Comparison of ENCODE assay signal across 13 cellular contexts in the genomic region with DNA sequence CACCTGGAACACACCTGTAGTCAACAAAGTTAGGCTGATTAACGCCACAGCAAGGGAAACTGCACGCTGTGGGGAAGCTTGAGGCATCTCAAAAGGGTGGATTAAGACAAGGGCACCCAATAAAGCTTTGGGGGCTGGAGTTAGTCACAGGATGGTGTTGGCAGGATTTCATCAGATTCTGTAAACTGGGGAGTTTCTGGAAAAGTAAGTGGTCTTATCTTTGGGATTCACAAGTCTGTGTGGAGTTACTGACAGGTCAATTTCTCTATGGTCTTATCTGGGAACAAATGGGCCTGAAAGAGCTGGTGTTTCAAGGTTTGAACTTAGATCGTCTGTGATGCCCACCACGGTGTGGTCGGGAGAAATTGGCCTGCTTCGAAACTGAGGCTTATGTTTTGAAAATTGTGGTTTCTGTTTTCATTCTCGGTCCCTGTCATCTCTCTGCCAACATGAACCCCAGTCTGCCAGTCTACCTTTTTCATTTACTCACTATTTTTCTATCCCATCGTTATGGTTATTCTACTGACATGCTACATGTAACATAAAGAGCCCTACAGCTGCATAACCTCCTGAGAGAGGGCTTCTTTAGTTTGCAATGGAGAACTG. TPM values are rescaled to one million over a fixed set of nuclear protein-coding genes. Genes with fewer than 3 reads are reported as not detected.
DNase-seq lines count a peak whose midpoint lies in the region; ATAC-seq and TF ChIP-seq lines count a peak whose summit lies in the region.
"Had no signal": no experiment of that assay in that cellular context is flagged by ENCODE, and none has a peak within 500 bp of the region (broad histone marks: within the 10 kb centered on the region; RNA-seq: fewer than 3 reads in every experiment).

No MANE protein-coding gene starts in this region.

- peak overlapping the region; percentile 50 for H3K4me3 Mint-ChIP-seq in CD8-positive, alpha-beta T cell
- H3K4me3 Mint-ChIP-seq in effector memory CD8-positive, alpha-beta T cell, result peak overlapping the region; percentile 41 to 76
- H3K4me3 Mint-ChIP-seq: activated naive CD4-positive, alpha-beta T cell treated with anti-CD3 and anti-CD28 coated beads, Interleukin-2, amount 10 ng/mL, durations not matched to agents 7 days and 5 days had no signal

- H3K27me3 ChIP-seq in CD8-positive, alpha-beta T cell (ENCODE audit: insufficient read depth, low read length), result no peaks in the 10 kb centered on the region
- no peaks in the 10 kb centered on the region for H3K27me3 ChIP-seq in gastrocnemius medialis
- H3K27me3 ChIP-seq: left lung had no signal

- no peaks in the 10 kb centered on the region for H3K9me3 ChIP-seq in CD8-positive, alpha-beta T cell (ENCODE audit: low read length)
- no peaks in the 10 kb centered on the region for H3K9me3 ChIP-seq in gastrocnemius medialis
- H3K9me3 ChIP-seq: left lung had no signal

- TF ChIP-seq CTCF in CD8-positive, alpha-beta T cell (IDR thresholded peaks at IDR 0.05), result no peak
- TF ChIP-seq CTCF in gastrocnemius medialis (IDR thresholded peaks at IDR 0.05 in 4 of 5, conservative IDR thresholded peaks at IDR 0.05 in 1 of 5), result no peak

- no peaks in the 10 kb centered on the region for H3K9me3 Mint-ChIP-seq in CD8-positive, alpha-beta T cell
- H3K9me3 Mint-ChIP-seq in effector memory CD8-positive, alpha-beta T cell, result no peaks in the 10 kb centered on the region

- DNase-seq in CD8-positive, alpha-beta T cell, result no peak
- peak; percentile 14 for DNase-seq in MV-4-11 (lab: John Stamatoyannopoulos, UW)
- no peak for DNase-seq in effector memory CD8-positive, alpha-beta T cell
- no peak for DNase-seq in DMS53 treated with DMSO at 0.1 percent for 48 hours (lab: John Stamatoyannopoulos, UW; ENCODE audit: unreplicated experiment)
- no peak for DNase-seq in NCI-H82 (lab: John Stamatoyannopoulos, UW)
- DNase-seq in gastrocnemius medialis, result no peak
- DNase-seq in cortex of kidney (lab: John Stamatoyannopoulos, UW), result no peak
- DNase-seq: activated naive CD4-positive, alpha-beta T cell treated with anti-CD3 and anti-CD28 coated beads, Interleukin-2, amount 10 ng/mL, durations not matched to agents 7 days and 5 days; left lung; NCI-H524 treated with DMSO at 0.1 percent for 48 hours; SHP77 had no signal

- intact Hi-C loops in CD8-positive, alpha-beta T cell (cut with DNase I, micrococcal nuclease), result no loop called here
- intact Hi-C loops in gastrocnemius medialis (cut with DNase I; ENCODE audit: low total_unique reads), result no loop called here

- no peaks in the 10 kb centered on the region for H3K36me3 ChIP-seq in CD8-positive, alpha-beta T cell (ENCODE audit: insufficient read depth, low read length)
- no peaks in the 10 kb centered on the region for H3K36me3 ChIP-seq in gastrocnemius medialis
- H3K36me3 ChIP-seq: left lung had no signal

- no peaks in the 10 kb centered on the region for H3K27me3 Mint-ChIP-seq in CD8-positive, alpha-beta T cell (ENCODE audit: low read depth)
- no peaks in the 10 kb centered on the region for H3K27me3 Mint-ChIP-seq in effector memory CD8-positive, alpha-beta T cell

- POLR2A ChIA-PET in CD8-positive, alpha-beta T cell (lab: Charles Lee), result interaction anchor here (0.8 kb wide), 1 partner anchor 25 kb away, joined by 3 read pairs; no protein-coding TSS in a partner anchor

- no peak overlapping the region for H3K4me3 ChIP-seq in CD8-positive, alpha-beta T cell (ENCODE audit: low read depth, low read length)
- no peak overlapping the region for H3K4me3 ChIP-seq in gastrocnemius medialis
- H3K4me3 ChIP-seq: left lung had no signal

- no peaks in the 10 kb centered on the region for H3K36me3 Mint-ChIP-seq in CD8-positive, alpha-beta T cell
- no peaks in the 10 kb centered on the region for H3K36me3 Mint-ChIP-seq in effector memory CD8-positive, alpha-beta T cell (ENCODE audit: insufficient read depth)
- H3K36me3 Mint-ChIP-seq: activated naive CD4-positive, alpha-beta T cell treated with anti-CD3 and anti-CD28 coated beads, Interleukin-2, amount 10 ng/mL, durations not matched to agents 7 days and 5 days had no signal

- peaks cover 8% of the 10 kb centered on the region for H3K4me1 ChIP-seq in CD8-positive, alpha-beta T cell (ENCODE audit: insufficient read depth, low read length)
- no peaks in the 10 kb centered on the region for H3K4me1 ChIP-seq in gastrocnemius medialis

- no peak for TF ChIP-seq POLR2A in gastrocnemius medialis (IDR thresholded peaks at IDR 0.05)

- peaks cover 33% of the 10 kb centered on the region for H3K4me1 Mint-ChIP-seq in CD8-positive, alpha-beta T cell (ENCODE audit: low read depth)
- peaks cover 31 to 36% of the 10 kb centered on the region in 2 donors for H3K4me1 Mint-ChIP-seq in effector memory CD8-positive, alpha-beta T cell (ENCODE audit: low read depth in 2 of 2)

- in situ Hi-C loops in gastrocnemius medialis (cut with MboI; ENCODE audit: low sequenced_read_pairs in 4 of 4), result no loop called here

- H3K27ac ChIP-seq in CD8-positive, alpha-beta T cell (ENCODE audit: low read depth, low read length), result no peak overlapping the region
- H3K27ac ChIP-seq in gastrocnemius medialis, result no peak overlapping the region
- H3K27ac ChIP-seq: C4-2B had no signal

- CTCF ChIA-PET in CD8-positive, alpha-beta T cell (lab: Charles Lee), result interaction anchor here (1.2 to 1.8 kb wide), 2 partner anchors 12 to 19 kb away, joined by 3 to 7 read pairs; no protein-coding TSS in a partner anchor

- ATAC-seq in CD8-positive, alpha-beta T cell, result no peak
- peak; percentile 53 for ATAC-seq in GM18858 (IDR thresholded peaks at IDR 0.05; ENCODE audit: unreplicated experiment)
- ATAC-seq in effector memory CD8-positive, alpha-beta T cell (replicated peaks), result peak; percentile 40
- no peak for ATAC-seq in gastrocnemius medialis

- peak overlapping the region; percentile 61 for H3K27ac Mint-ChIP-seq in CD8-positive, alpha-beta T cell
- H3K27ac Mint-ChIP-seq in effector memory CD8-positive, alpha-beta T cell, result peak overlapping the region; percentile 69 to 92
- H3K27ac Mint-ChIP-seq: activated naive CD4-positive, alpha-beta T cell treated with anti-CD3 and anti-CD28 coated beads, Interleukin-2, amount 10 ng/mL, durations not matched to agents 7 days and 5 days had no signal

RNA-seq across cellular contexts. Expression of a gene that starts 23.8 kb away (rescaled TPM):
- total RNA-seq in CD8-positive, alpha-beta T cell, result 10 to 100 TPM; 30.8 to 35.2 TPM
- 1 to 10 TPM in 3 of 4 donors, under 1 TPM in 1; 0.17 to 1.8 (median 1.6) TPM for total RNA-seq in gastrocnemius medialis

Comparison
In these comparisons a context has a peak if more than half of its experiments do, and no peak if none do; other contexts are left out.
1. ATAC-seq: peak in GM18858 (single experiment) and effector memory CD8-positive, alpha-beta T cell (single experiment); none in CD8-positive, alpha-beta T cell (single experiment) and gastrocnemius medialis (0 of 2).
2. RNA of a gene that starts 23.8 kb away (total RNA-seq): 30.8 to 35.2 TPM in CD8-positive, alpha-beta T cell; 0.17 to 1.8 TPM in gastrocnemius medialis; every median in the first group is over 10 times any median in the second.